Comparison of ENCODE assay signal across 31 cellular contexts in the genomic region with DNA sequence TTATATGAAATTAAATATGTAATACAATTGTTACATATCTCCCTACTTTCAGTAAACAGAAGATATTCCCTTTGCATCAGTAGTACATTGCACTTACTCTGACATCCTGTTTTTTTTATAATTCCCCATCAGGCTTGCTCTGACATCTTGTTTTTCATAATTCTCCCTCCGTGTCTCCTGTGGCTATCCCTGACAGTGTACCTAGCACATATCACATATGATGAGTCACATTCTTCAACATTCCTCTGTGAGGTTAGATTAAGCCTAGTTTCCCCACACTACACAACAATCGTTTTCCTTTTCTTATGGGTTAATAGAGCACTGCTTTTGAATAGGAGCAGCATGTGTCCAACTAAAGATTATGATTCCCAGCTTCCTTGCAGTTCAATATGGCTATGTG.
"Had no signal": no experiment of that assay in that cellular context is flagged by ENCODE, and none has a peak within 500 bp of the region (broad histone marks: within the 10 kb centered on the region; RNA-seq: fewer than 3 reads in every experiment).

No MANE protein-coding gene starts in this region.

- H3K4me1 ChIP-seq: ascending aorta, body of pancreas, SJSA1 had no signal

- H3K36me3 Mint-ChIP-seq: activated CD8-positive, alpha-beta memory T cell treated with anti-CD3 and anti-CD28 coated beads, Interleukin-2, amount 10 ng/mL, durations not matched to agents 7 days and 5 days; activated naive CD4-positive, alpha-beta T cell treated with anti-CD3 and anti-CD28 coated beads, Interleukin-2, amount 50 U/mL, for 24 hours; WTC11 had no signal

- H3K4me3 Mint-ChIP-seq: activated CD8-positive, alpha-beta memory T cell treated with anti-CD3 and anti-CD28 coated beads, Interleukin-2, amount 10 ng/mL, durations not matched to agents 7 days and 5 days; activated naive CD4-positive, alpha-beta T cell treated with anti-CD3 and anti-CD28 coated beads, Interleukin-2, amount 50 U/mL, for 24 hours; activated T-cell treated with anti-CD3 and anti-CD28 coated beads, Interleukin-2, amount 50 U/mL, for 24 hours; activated T-helper 1 cell treated with anti-CD3 and anti-CD28 coated beads, Interleukin-12 subunit alpha, Interleukin-12 subunit beta, Interleukin-2, Interleukin-4 antibody, amounts not matched to agents 30 ng/mL and 10 ng/mL and 1 ng/mL, durations not matched to agents 14 hours and 24 hours and 36 hours; T-helper 17 cell; WTC11 had no signal

- H3K9me3 Mint-ChIP-seq: activated naive CD4-positive, alpha-beta T cell treated with anti-CD3 and anti-CD28 coated beads, Interleukin-2, amount 50 U/mL, for 24 hours; activated T-cell treated with anti-CD3 and anti-CD28 coated beads, Interleukin-2, amount 50 U/mL, for 24 hours; activated T-helper 1 cell treated with anti-CD3 and anti-CD28 coated beads, Interleukin-12 subunit alpha, Interleukin-12 subunit beta, Interleukin-2, Interleukin-4 antibody, amounts not matched to agents 30 ng/mL and 10 ng/mL and 1 ng/mL, durations not matched to agents 14 hours and 24 hours and 36 hours; WTC11 had no signal

- ATAC-seq: activated CD8-positive, alpha-beta memory T cell treated with anti-CD3 and anti-CD28 coated beads, Interleukin-2, amount 10 ng/mL, durations not matched to agents 7 days and 5 days; body of pancreas; Panc1; SK-N-SH treated with all-trans-retinoic acid at 6 μM for 48 hours; T-helper 17 cell; WTC11 had no signal

- H3K36me3 ChIP-seq: ascending aorta, cardiac muscle cell, SJSA1 had no signal

- H3K27me3 Mint-ChIP-seq: activated naive CD4-positive, alpha-beta T cell treated with anti-CD3 and anti-CD28 coated beads, Interleukin-2, amount 50 U/mL, for 24 hours; activated T-cell treated with anti-CD3 and anti-CD28 coated beads, Interleukin-2, amount 50 U/mL, for 24 hours had no signal

- H3K27me3 ChIP-seq: ascending aorta, body of pancreas, cardiac muscle cell, SJSA1 had no signal

- H3K9me3 ChIP-seq: ascending aorta, body of pancreas, SJSA1 had no signal

- H3K27ac ChIP-seq: ascending aorta, body of pancreas, cardiac muscle cell, SJSA1 had no signal

- H3K4me1 Mint-ChIP-seq: activated CD8-positive, alpha-beta memory T cell treated with anti-CD3 and anti-CD28 coated beads, Interleukin-2, amount 10 ng/mL, durations not matched to agents 7 days and 5 days; activated naive CD4-positive, alpha-beta T cell treated with anti-CD3 and anti-CD28 coated beads, Interleukin-2, amount 50 U/mL, for 24 hours; T-helper 17 cell; WTC11 had no signal

- DNase-seq: activated CD4-positive, alpha-beta T cell treated with anti-CD3 and anti-CD28 coated beads for 48 hours; activated CD4-positive, alpha-beta T cell treated with anti-CD3 and anti-CD28 coated beads, Interleukin-2, amount 50 U/mL, for 4 hours; activated CD4-positive, CD25-positive, alpha-beta regulatory T cell treated with anti-CD3 and anti-CD28 coated beads, Interleukin-2, amount 50 U/mL, for 72 hours; activated CD8-positive, alpha-beta memory T cell treated with anti-CD3 and anti-CD28 coated beads, Interleukin-2, amount 10 ng/mL, durations not matched to agents 7 days and 5 days; activated effector memory CD4-positive, alpha-beta T cell treated with Interleukin-2 at 50 U/mL for 16 hours; activated naive CD4-positive, alpha-beta T cell; activated T-cell treated with anti-CD3 and anti-CD28 coated beads, Interleukin-2, amount 50 U/mL, for 24 hours; amniotic stem cell; body of pancreas; Kasumi-1; NCI-H1092; NCI-H1417; NCI-H1930; NCI-H345; NCI-H510A treated with DMSO at 0.1 percent for 48 hours; NCI-H69; NK-92 treated with Interleukin-12 subunit alpha and Interleukin-12 subunit beta, amount 100 ng/mL, for 24 hours; OCI-M1; RPMI8226; SHP77; SW 1271; T-helper 17 cell; T-helper 9 cell had no signal

- H3K4me3 ChIP-seq: ascending aorta, body of pancreas, cardiac muscle cell, SJSA1 had no signal

- H3K27ac Mint-ChIP-seq: activated CD8-positive, alpha-beta memory T cell treated with anti-CD3 and anti-CD28 coated beads, Interleukin-2, amount 10 ng/mL, durations not matched to agents 7 days and 5 days; activated naive CD4-positive, alpha-beta T cell treated with anti-CD3 and anti-CD28 coated beads, Interleukin-2, amount 50 U/mL, for 24 hours; activated T-cell treated with anti-CD3 and anti-CD28 coated beads, Interleukin-2, amount 50 U/mL, for 24 hours; activated T-helper 1 cell treated with anti-CD3 and anti-CD28 coated beads, Interleukin-12 subunit alpha, Interleukin-12 subunit beta, Interleukin-2, Interleukin-4 antibody, amounts not matched to agents 30 ng/mL and 10 ng/mL and 1 ng/mL, durations not matched to agents 14 hours and 24 hours and 36 hours; T-helper 17 cell; WTC11 had no signal
